1 cellular context compared by ENCODE assay signal in the genomic region with DNA sequence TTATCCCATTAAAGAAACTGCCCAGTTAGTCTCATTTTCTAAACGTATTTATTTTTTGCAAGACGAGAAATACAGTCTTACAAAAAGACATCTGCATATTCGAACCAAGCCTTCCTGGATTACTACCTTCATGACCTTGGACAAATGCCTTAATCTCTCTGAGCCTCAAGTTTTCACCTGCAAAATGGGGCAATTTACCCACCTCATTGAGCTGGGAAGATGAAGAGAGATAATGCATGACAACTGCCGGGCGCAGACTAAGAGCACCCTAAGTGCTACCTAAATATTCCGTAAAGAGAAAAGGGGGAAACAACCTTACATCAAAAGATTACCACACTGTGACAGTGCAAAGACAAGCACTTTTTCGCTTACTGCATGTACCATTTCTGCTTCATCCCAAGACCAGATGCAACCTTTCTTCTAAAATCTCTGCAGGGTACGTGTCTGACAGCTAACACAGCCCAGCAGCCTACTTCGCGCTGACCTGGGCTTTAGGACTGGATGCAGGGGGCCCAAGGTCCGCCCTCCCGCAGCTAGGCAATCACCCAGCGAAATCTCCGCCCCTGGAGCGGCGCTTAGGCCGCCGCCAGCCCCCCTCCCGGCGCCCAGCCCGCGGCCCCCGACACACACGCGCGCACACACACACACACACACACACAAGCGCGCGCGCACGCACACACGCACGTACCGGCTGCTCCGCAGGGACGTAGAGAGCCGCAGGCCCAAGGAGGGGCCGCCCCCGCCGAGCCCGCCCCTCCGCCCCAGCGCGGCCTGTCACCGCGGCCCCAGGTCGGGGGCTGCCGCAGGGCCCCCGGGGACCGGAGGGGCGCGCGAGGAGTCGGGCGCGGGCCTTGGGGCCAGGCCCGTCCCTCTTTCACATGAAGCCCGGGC.
A peak's percentile ranks its signal among the peaks of the same experiment; 100 is the strongest.
TF ChIP-seq lines count a peak whose summit lies in the region.

No MANE protein-coding gene starts in this region.

TF ChIP-seq in GM12878, 131 proteins besides CTCF, POLR2A, EP300 and RAD21 (continued from another document):
- TF ChIP-seq, protein P1, sequence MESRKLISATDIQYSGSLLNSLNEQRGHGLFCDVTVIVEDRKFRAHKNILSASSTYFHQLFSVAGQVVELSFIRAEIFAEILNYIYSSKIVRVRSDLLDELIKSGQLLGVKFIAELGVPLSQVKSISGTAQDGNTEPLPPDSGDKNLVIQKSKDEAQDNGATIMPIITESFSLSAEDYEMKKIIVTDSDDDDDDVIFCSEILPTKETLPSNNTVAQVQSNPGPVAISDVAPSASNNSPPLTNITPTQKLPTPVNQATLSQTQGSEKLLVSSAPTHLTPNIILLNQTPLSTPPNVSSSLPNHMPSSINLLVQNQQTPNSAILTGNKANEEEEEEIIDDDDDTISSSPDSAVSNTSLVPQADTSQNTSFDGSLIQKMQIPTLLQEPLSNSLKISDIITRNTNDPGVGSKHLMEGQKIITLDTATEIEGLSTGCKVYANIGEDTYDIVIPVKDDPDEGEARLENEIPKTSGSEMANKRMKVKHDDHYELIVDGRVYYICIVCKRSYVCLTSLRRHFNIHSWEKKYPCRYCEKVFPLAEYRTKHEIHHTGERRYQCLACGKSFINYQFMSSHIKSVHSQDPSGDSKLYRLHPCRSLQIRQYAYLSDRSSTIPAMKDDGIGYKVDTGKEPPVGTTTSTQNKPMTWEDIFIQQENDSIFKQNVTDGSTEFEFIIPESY (IDR thresholded peaks at IDR 0.05): no peak
- TF ChIP-seq NBN (IDR thresholded peaks at IDR 0.05) (peak; percentile 25; the same call in 1 of the 2 replicates), YBX1 (IDR thresholded peaks at IDR 0.05) (no peak), MXI1 (IDR thresholded peaks at IDR 0.05; ENCODE audit: low read depth, low read length) (peak; percentile 63; the same call in 1 of the 2 replicates), CREB1 (IDR thresholded peaks at IDR 0.05; ENCODE audit: low read depth) (peak; percentile 82), HDAC2 (IDR thresholded peaks at IDR 0.05) (0 out of 2 replicates have a peak, but pooled peaks have one; percentile 42), PML (IDR thresholded peaks at IDR 0.05; ENCODE audit: low read length) (0 out of 2 replicates have a peak, but pooled peaks have one; percentile 19), TAF1 (IDR thresholded peaks at IDR 0.05; ENCODE audit: borderline replicate concordance, low read depth, low read length) (peak; percentile 27; the same call in 1 of the 2 replicates), TCF3 (IDR thresholded peaks at IDR 0.05; ENCODE audit: borderline replicate concordance, insufficient read depth, low read depth, low read length) (0 out of 2 replicates have a peak, but pooled peaks have one; percentile 35), CEBPB (IDR thresholded peaks at IDR 0.05; ENCODE audit: borderline replicate concordance in 1 of 2, low read depth in 2 of 2, low read length in 2 of 2) (no peak), SREBF2 (IDR thresholded peaks at IDR 0.05; ENCODE audit: low read length) (no peak), CBX5 (IDR thresholded peaks at IDR 0.05; ENCODE audit: low read depth) (0 out of 2 replicates have a peak, but pooled peaks have one; percentile 16), STAT3 (IDR thresholded peaks at IDR 0.05; ENCODE audit: low read depth, low read length) (no peak), MAX (IDR thresholded peaks at IDR 0.05; ENCODE audit: low read depth, low read length) (no peak; the same call in 1 of the 2 replicates), ZNF217 (IDR thresholded peaks at IDR 0.05) (no peak), EGR1 (IDR thresholded peaks at IDR 0.05; ENCODE audit: borderline replicate concordance in 1 of 2, low read depth in 2 of 2, low read length in 2 of 2) (peak; percentile 69 to 96; a peak in 2 of 3 replicates), FOXK2 (IDR thresholded peaks at IDR 0.05) (no peak), ZNF622 (IDR thresholded peaks at IDR 0.05) (no peak), SKIL (IDR thresholded peaks at IDR 0.05; ENCODE audit: low read depth, poor library complexity, severe bottlenecking) (no peak), BHLHE40 (IDR thresholded peaks at IDR 0.05; ENCODE audit: borderline replicate concordance in 1 of 2, low read depth in 2 of 2, low read length in 1 of 2) (peak; percentile 35 to 51; a peak in 3 of 4 replicates), GABPA (IDR thresholded peaks at IDR 0.05; ENCODE audit: low read depth) (0 out of 2 replicates have a peak, but pooled peaks have one; percentile 26), YY1 (IDR thresholded peaks at IDR 0.05; ENCODE audit: low read depth, low read length) (peak; percentile 15; the same call in 1 of the 2 replicates), JUND (IDR thresholded peaks at IDR 0.05; ENCODE audit: low read depth, low read length) (no peak), RUNX3 (IDR thresholded peaks at IDR 0.05; ENCODE audit: low read length) (0 out of 2 replicates have a peak, but pooled peaks have one; percentile 4), TARDBP (IDR thresholded peaks at IDR 0.05; ENCODE audit: borderline replicate concordance) (0 out of 2 replicates have a peak, but pooled peaks have one; percentile 20), PKNOX1 (IDR thresholded peaks at IDR 0.05) (peak; percentile 44)
- TF ChIP-seq, protein P2, sequence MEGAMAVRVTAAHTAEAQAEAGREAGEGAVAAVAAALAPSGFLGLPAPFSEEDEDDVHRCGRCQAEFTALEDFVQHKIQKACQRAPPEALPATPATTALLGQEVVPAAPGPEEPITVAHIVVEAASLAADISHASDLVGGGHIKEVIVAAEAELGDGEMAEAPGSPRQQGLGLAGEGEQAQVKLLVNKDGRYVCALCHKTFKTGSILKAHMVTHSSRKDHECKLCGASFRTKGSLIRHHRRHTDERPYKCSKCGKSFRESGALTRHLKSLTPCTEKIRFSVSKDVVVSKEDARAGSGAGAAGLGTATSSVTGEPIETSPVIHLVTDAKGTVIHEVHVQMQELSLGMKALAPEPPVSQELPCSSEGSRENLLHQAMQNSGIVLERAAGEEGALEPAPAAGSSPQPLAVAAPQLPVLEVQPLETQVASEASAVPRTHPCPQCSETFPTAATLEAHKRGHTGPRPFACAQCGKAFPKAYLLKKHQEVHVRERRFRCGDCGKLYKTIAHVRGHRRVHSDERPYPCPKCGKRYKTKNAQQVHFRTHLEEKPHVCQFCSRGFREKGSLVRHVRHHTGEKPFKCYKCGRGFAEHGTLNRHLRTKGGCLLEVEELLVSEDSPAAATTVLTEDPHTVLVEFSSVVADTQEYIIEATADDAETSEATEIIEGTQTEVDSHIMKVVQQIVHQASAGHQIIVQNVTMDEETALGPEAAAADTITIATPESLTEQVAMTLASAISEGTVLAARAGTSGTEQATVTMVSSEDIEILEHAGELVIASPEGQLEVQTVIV (IDR thresholded peaks at IDR 0.05; ENCODE audit: borderline replicate concordance, partially characterized antibody): no peak
- TF ChIP-seq, protein P3, sequence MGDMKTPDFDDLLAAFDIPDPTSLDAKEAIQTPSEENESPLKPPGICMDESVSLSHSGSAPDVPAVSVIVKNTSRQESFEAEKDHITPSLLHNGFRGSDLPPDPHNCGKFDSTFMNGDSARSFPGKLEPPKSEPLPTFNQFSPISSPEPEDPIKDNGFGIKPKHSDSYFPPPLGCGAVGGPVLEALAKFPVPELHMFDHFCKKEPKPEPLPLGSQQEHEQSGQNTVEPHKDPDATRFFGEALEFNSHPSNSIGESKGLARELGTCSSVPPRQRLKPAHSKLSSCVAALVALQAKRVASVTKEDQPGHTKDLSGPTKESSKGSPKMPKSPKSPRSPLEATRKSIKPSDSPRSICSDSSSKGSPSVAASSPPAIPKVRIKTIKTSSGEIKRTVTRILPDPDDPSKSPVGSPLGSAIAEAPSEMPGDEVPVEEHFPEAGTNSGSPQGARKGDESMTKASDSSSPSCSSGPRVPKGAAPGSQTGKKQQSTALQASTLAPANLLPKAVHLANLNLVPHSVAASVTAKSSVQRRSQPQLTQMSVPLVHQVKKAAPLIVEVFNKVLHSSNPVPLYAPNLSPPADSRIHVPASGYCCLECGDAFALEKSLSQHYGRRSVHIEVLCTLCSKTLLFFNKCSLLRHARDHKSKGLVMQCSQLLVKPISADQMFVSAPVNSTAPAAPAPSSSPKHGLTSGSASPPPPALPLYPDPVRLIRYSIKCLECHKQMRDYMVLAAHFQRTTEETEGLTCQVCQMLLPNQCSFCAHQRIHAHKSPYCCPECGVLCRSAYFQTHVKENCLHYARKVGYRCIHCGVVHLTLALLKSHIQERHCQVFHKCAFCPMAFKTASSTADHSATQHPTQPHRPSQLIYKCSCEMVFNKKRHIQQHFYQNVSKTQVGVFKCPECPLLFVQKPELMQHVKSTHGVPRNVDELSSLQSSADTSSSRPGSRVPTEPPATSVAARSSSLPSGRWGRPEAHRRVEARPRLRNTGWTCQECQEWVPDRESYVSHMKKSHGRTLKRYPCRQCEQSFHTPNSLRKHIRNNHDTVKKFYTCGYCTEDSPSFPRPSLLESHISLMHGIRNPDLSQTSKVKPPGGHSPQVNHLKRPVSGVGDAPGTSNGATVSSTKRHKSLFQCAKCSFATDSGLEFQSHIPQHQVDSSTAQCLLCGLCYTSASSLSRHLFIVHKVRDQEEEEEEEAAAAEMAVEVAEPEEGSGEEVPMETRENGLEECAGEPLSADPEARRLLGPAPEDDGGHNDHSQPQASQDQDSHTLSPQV (IDR thresholded peaks at IDR 0.05): 0 out of 2 replicates have a peak, but pooled peaks have one; percentile 15
- TF ChIP-seq, protein P4, sequence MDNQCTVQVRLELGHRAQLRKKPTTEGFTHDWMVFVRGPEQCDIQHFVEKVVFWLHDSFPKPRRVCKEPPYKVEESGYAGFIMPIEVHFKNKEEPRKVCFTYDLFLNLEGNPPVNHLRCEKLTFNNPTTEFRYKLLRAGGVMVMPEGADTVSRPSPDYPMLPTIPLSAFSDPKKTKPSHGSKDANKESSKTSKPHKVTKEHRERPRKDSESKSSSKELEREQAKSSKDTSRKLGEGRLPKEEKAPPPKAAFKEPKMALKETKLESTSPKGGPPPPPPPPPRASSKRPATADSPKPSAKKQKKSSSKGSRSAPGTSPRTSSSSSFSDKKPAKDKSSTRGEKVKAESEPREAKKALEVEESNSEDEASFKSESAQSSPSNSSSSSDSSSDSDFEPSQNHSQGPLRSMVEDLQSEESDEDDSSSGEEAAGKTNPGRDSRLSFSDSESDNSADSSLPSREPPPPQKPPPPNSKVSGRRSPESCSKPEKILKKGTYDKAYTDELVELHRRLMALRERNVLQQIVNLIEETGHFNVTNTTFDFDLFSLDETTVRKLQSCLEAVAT (IDR thresholded peaks at IDR 0.05): no peak
- TF ChIP-seq, protein P5, sequence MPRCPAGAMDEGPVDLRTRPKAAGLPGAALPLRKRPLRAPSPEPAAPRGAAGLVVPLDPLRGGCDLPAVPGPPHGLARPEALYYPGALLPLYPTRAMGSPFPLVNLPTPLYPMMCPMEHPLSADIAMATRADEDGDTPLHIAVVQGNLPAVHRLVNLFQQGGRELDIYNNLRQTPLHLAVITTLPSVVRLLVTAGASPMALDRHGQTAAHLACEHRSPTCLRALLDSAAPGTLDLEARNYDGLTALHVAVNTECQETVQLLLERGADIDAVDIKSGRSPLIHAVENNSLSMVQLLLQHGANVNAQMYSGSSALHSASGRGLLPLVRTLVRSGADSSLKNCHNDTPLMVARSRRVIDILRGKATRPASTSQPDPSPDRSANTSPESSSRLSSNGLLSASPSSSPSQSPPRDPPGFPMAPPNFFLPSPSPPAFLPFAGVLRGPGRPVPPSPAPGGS (IDR thresholded peaks at IDR 0.05; ENCODE audit: borderline replicate concordance, insufficient read depth, low read depth, low read length, poor library complexity, severe bottlenecking): peak; percentile 57
- TF ChIP-seq, protein P6, sequence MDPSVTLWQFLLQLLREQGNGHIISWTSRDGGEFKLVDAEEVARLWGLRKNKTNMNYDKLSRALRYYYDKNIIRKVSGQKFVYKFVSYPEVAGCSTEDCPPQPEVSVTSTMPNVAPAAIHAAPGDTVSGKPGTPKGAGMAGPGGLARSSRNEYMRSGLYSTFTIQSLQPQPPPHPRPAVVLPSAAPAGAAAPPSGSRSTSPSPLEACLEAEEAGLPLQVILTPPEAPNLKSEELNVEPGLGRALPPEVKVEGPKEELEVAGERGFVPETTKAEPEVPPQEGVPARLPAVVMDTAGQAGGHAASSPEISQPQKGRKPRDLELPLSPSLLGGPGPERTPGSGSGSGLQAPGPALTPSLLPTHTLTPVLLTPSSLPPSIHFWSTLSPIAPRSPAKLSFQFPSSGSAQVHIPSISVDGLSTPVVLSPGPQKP (IDR thresholded peaks at IDR 0.05; ENCODE audit: low read depth, low read length): no peak
- TF ChIP-seq, protein P7, sequence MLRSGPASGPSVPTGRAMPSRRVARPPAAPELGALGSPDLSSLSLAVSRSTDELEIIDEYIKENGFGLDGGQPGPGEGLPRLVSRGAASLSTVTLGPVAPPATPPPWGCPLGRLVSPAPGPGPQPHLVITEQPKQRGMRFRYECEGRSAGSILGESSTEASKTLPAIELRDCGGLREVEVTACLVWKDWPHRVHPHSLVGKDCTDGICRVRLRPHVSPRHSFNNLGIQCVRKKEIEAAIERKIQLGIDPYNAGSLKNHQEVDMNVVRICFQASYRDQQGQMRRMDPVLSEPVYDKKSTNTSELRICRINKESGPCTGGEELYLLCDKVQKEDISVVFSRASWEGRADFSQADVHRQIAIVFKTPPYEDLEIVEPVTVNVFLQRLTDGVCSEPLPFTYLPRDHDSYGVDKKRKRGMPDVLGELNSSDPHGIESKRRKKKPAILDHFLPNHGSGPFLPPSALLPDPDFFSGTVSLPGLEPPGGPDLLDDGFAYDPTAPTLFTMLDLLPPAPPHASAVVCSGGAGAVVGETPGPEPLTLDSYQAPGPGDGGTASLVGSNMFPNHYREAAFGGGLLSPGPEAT (IDR thresholded peaks at IDR 0.05; ENCODE audit: low read depth): no peak; the same call in 1 of the 2 replicates
